In the genomic region with DNA sequence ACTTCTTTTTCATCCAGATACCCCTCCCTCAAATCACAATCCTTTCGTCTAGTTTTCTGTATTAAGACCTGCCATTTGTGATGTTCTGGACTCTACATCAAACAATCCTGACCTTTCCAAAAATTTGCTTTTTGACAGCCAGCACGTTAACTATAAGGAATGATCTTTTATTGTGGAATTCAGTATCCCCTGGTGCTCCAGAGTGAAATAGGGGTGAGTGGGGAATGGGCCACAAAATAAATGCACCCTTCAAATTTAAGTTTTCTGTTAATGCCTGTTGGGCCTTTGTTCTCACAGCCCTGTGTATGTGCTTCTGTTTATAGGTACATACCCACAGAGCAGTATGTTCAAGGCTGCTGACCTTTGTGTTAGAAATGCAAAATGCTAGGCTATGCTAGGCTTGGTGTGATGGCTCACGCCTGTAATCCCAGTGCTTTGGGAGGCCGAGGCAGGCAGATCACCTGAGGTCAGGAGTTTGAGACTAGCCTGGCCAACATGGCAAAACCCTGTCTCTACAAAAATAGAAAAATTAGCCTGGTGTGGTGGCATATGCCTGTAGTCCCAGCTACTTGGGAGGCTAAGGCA, we compare ENCODE assay signal across 18 cellular contexts. TPM values are rescaled to one million over a fixed set of nuclear protein-coding genes. Genes with fewer than 3 reads are reported as not detected.
DNase-seq lines count a peak whose midpoint lies in the region; ATAC-seq, FAIRE-seq and TF ChIP-seq lines count a peak whose summit lies in the region.
"Had no signal": no experiment of that assay in that cellular context is flagged by ENCODE, and none has a peak within 500 bp of the region (broad histone marks: within the 10 kb centered on the region; RNA-seq: fewer than 3 reads in every experiment).

No MANE protein-coding gene starts in this region.

- no peak overlapping the region for H3K9ac ChIP-seq in HUES48 (ENCODE audit: low read depth, low read length)

- H3K4me1 Mint-ChIP-seq in activated CD4-positive, alpha-beta T cell treated with anti-CD3 and anti-CD28 coated beads, Interleukin-2, amount 10 ng/mL, durations not matched to agents 24 days and 14 days, result peaks cover 14% of the 10 kb centered on the region
- peaks cover 16% of the 10 kb centered on the region for H3K4me1 Mint-ChIP-seq in activated T-helper 17 cell treated with anti-CD3 and anti-CD28 coated beads, Interleukin-2, amount 50 U/mL, for 72 hours
- H3K4me1 Mint-ChIP-seq in nephron progenitor cell, result no peaks in the 10 kb centered on the region

- no peak overlapping the region for H3K4me3 Mint-ChIP-seq in activated CD4-positive, alpha-beta T cell treated with anti-CD3 and anti-CD28 coated beads, Interleukin-2, amount 10 ng/mL, durations not matched to agents 24 days and 14 days
- H3K4me3 Mint-ChIP-seq in activated T-helper 17 cell treated with anti-CD3 and anti-CD28 coated beads, Interleukin-2, amount 50 U/mL, for 72 hours, result peak overlapping the region; percentile 30
- H3K4me3 Mint-ChIP-seq in nephron progenitor cell, result no peak overlapping the region

- peaks cover 36% of the 10 kb centered on the region for H3K36me3 ChIP-seq in HUES48 (ENCODE audit: control insufficient read depth, insufficient read depth, low read length)
- peaks cover 15% of the 10 kb centered on the region for H3K36me3 ChIP-seq in effector memory CD4-positive, alpha-beta T cell (ENCODE audit: control insufficient read depth, insufficient read depth, low read length)

- peak overlapping the region; percentile 8 for H3K27ac Mint-ChIP-seq in activated CD4-positive, alpha-beta T cell treated with anti-CD3 and anti-CD28 coated beads, Interleukin-2, amount 10 ng/mL, durations not matched to agents 24 days and 14 days
- no peak overlapping the region for H3K27ac Mint-ChIP-seq in activated T-helper 17 cell treated with anti-CD3 and anti-CD28 coated beads, Interleukin-2, amount 50 U/mL, for 72 hours
- peak overlapping the region; percentile 78 for H3K27ac Mint-ChIP-seq in nephron progenitor cell

- ATAC-seq in activated T-helper 17 cell treated with anti-CD3 and anti-CD28 coated beads, Interleukin-2, amount 50 U/mL, for 72 hours (replicated peaks), result no peak
- ATAC-seq in GM21390 (IDR thresholded peaks at IDR 0.05; ENCODE audit: unreplicated experiment), result no peak

- H3K36me3 Mint-ChIP-seq in activated CD4-positive, alpha-beta T cell treated with anti-CD3 and anti-CD28 coated beads, Interleukin-2, amount 10 ng/mL, durations not matched to agents 24 days and 14 days (ENCODE audit: low read depth), result peaks cover 39% of the 10 kb centered on the region
- H3K36me3 Mint-ChIP-seq in activated T-helper 17 cell treated with anti-CD3 and anti-CD28 coated beads, Interleukin-2, amount 50 U/mL, for 72 hours (ENCODE audit: low read depth), result peaks cover 10% of the 10 kb centered on the region
- peaks cover 34% of the 10 kb centered on the region for H3K36me3 Mint-ChIP-seq in nephron progenitor cell (ENCODE audit: low read depth)

- peaks cover 21% of the 10 kb centered on the region for H3K4me1 ChIP-seq in HUES48 (ENCODE audit: control insufficient read depth, insufficient read depth, low read length)
- no peaks in the 10 kb centered on the region for H3K4me1 ChIP-seq in effector memory CD4-positive, alpha-beta T cell (ENCODE audit: control insufficient read depth, insufficient read depth, low read length, poor library complexity, severe bottlenecking)
- H3K4me1 ChIP-seq: Peyer's patch had no signal

- H3K27me3 ChIP-seq in HUES48 (ENCODE audit: control insufficient read depth, insufficient read depth, low read length), result no peaks in the 10 kb centered on the region
- no peaks in the 10 kb centered on the region for H3K27me3 ChIP-seq in effector memory CD4-positive, alpha-beta T cell (replicated peaks; ENCODE audit: control insufficient read depth, insufficient read depth, low read length, poor library complexity, severe bottlenecking)
- H3K27me3 ChIP-seq: Peyer's patch had no signal

- intact Hi-C loops in activated CD4-positive, alpha-beta T cell treated with anti-CD3 and anti-CD28 coated beads, Interleukin-2, amount 10 ng/mL, durations not matched to agents 24 days and 14 days (cut with micrococcal nuclease), result no loop called here

- H3K4me3 ChIP-seq in HUES48 (ENCODE audit: low read depth, low read length), result no peak overlapping the region
- H3K4me3 ChIP-seq in effector memory CD4-positive, alpha-beta T cell (ENCODE audit: insufficient read depth, low read depth, low read length, poor library complexity, severe bottlenecking), result no peak overlapping the region
- H3K4me3 ChIP-seq: Peyer's patch had no signal

- FAIRE-seq in frontal cortex (lab: Jason Lieb, UNC), result no peak

- H3K27me3 Mint-ChIP-seq in activated CD4-positive, alpha-beta T cell treated with anti-CD3 and anti-CD28 coated beads, Interleukin-2, amount 10 ng/mL, durations not matched to agents 24 days and 14 days, result no peaks in the 10 kb centered on the region
- H3K27me3 Mint-ChIP-seq in activated T-helper 17 cell treated with anti-CD3 and anti-CD28 coated beads, Interleukin-2, amount 50 U/mL, for 72 hours, result no peaks in the 10 kb centered on the region
- H3K27me3 Mint-ChIP-seq in nephron progenitor cell (ENCODE audit: low read depth, poor library complexity), result peaks cover 3% of the 10 kb centered on the region

- H3K27ac ChIP-seq in HUES48 (ENCODE audit: low read depth, low read length), result peak overlapping the region; percentile 58
- no peak overlapping the region for H3K27ac ChIP-seq in effector memory CD4-positive, alpha-beta T cell (ENCODE audit: insufficient read depth, low read length, poor library complexity, severe bottlenecking)
- H3K27ac ChIP-seq: C4-2B, Peyer's patch had no signal

- DNase-seq in activated CD4-positive, alpha-beta T cell treated with anti-CD3 and anti-CD28 coated beads, Interleukin-2, amount 10 ng/mL, durations not matched to agents 24 days and 14 days, result no peak
- no peak for DNase-seq in activated CD4-positive, alpha-beta T cell treated with anti-CD3 and anti-CD28 coated beads for 1 hour
- no peak for DNase-seq in nephron progenitor cell
- DNase-seq in frontal cortex (ENCODE audit: low spot score in 2 of 2), result no peak
- no peak for DNase-seq in effector memory CD4-positive, alpha-beta T cell
- DNase-seq: 8988T, DMS53, HCEC 1CT, KG1, NCI-H1092 treated with DMSO at 0.1 percent for 48 hours, NCI-H1694 treated with DMSO at 0.1 percent for 48 hours, NCI-H446, Peyer's patch, SIG-M5 had no signal

- H3K9me3 Mint-ChIP-seq in activated CD4-positive, alpha-beta T cell treated with anti-CD3 and anti-CD28 coated beads, Interleukin-2, amount 10 ng/mL, durations not matched to agents 24 days and 14 days, result no peaks in the 10 kb centered on the region
- no peaks in the 10 kb centered on the region for H3K9me3 Mint-ChIP-seq in activated T-helper 17 cell treated with anti-CD3 and anti-CD28 coated beads, Interleukin-2, amount 50 U/mL, for 72 hours
- H3K9me3 Mint-ChIP-seq in nephron progenitor cell, result no peaks in the 10 kb centered on the region

- H3K9me3 ChIP-seq in HUES48 (ENCODE audit: control insufficient read depth, insufficient read depth, low read length), result no peaks in the 10 kb centered on the region
- no peaks in the 10 kb centered on the region for H3K9me3 ChIP-seq in effector memory CD4-positive, alpha-beta T cell (ENCODE audit: control insufficient read depth, low read length)
- H3K9me3 ChIP-seq: Peyer's patch had no signal

- TF ChIP-seq CTCF in nephron progenitor cell (IDR thresholded peaks at IDR 0.05), result no peak

RNA-seq across cellular contexts. Expression of a gene that starts 12.0 kb away (rescaled TPM):
- total RNA-seq in activated CD4-positive, alpha-beta T cell treated with anti-CD3 and anti-CD28 coated beads, Interleukin-2, amount 10 ng/mL, durations not matched to agents 24 days and 14 days, result 121 and 128 TPM in 2 replicates
- 10 to 100 TPM; 65.1 to 98.0 TPM for total RNA-seq in activated T-helper 17 cell treated with anti-CD3 and anti-CD28 coated beads, Interleukin-2, amount 50 U/mL, for 72 hours
- 39.1 TPM for total RNA-seq in frontal cortex

RNA-seq across cellular contexts. Expression of a gene that starts 16.9 kb away (rescaled TPM):
- 16.9 and 20.8 TPM in 2 replicates for total RNA-seq in activated CD4-positive, alpha-beta T cell treated with anti-CD3 and anti-CD28 coated beads, Interleukin-2, amount 10 ng/mL, durations not matched to agents 24 days and 14 days
- 10 to 100 TPM; 18.7 to 21.5 TPM for total RNA-seq in activated T-helper 17 cell treated with anti-CD3 and anti-CD28 coated beads, Interleukin-2, amount 50 U/mL, for 72 hours
- total RNA-seq in frontal cortex, result 102 TPM

RNA-seq across cellular contexts. Expression of a gene that starts 46.7 kb away (rescaled TPM):
- total RNA-seq in activated CD4-positive, alpha-beta T cell treated with anti-CD3 and anti-CD28 coated beads, Interleukin-2, amount 10 ng/mL, durations not matched to agents 24 days and 14 days, result 18.7 and 21.8 TPM in 2 replicates
- 10 to 100 TPM; 15.4 to 17.7 TPM for total RNA-seq in activated T-helper 17 cell treated with anti-CD3 and anti-CD28 coated beads, Interleukin-2, amount 50 U/mL, for 72 hours
- 24.5 TPM for total RNA-seq in frontal cortex
